Comparison of ENCODE assay signal across 9 cellular contexts in genomic region chr17:34443832-34444469, GRCh38.
DNase-seq lines count a peak whose midpoint lies in the region; ATAC-seq and TF ChIP-seq lines count a peak whose summit lies in the region.
"Had no signal": no experiment of that assay in that cellular context is flagged by ENCODE, and none has a peak within 500 bp of the region (broad histone marks: within the 10 kb centered on the region; RNA-seq: fewer than 3 reads in every experiment).

No MANE protein-coding gene starts in this region.

- WGBS in hepatocyte (ENCODE audit: low lambda C conversion rate, missing lambda C conversion rate) = 58% methylated on average over 8 of the region's 8 CpGs

- no peaks in the 10 kb centered on the region for H3K4me1 ChIP-seq in hepatocyte (ENCODE audit: insufficient read depth)
- no peaks in the 10 kb centered on the region for H3K4me1 ChIP-seq in lower lobe of right lung
- H3K4me1 ChIP-seq: body of pancreas had no signal

- TF ChIP-seq CTCF in AG10803 (conservative IDR thresholded peaks at IDR 0.05; ENCODE audit: low read length) (peak; percentile 16), GM12864 (IDR thresholded peaks at IDR 0.05; ENCODE audit: low read depth, low read length, missing control alignments) (peak; percentile 26), hepatocyte (IDR thresholded peaks at IDR 0.05; ENCODE audit: poor library complexity) (peak; percentile 37), lower lobe of right lung (IDR thresholded peaks at IDR 0.05) (no peak)

- no peak overlapping the region for H2AFZ ChIP-seq in hepatocyte

- ATAC-seq in lower lobe of right lung (no peak), HG02571 (IDR thresholded peaks at IDR 0.05; ENCODE audit: unreplicated experiment) (no peak), HG02973 (IDR thresholded peaks at IDR 0.05; ENCODE audit: unreplicated experiment) (no peak)
- ATAC-seq: body of pancreas had no signal

- H3K4me3 ChIP-seq in AG10803 (ENCODE audit: low read length) (no peak overlapping the region), GM12864 (ENCODE audit: low read depth, low read length) (no peak overlapping the region), hepatocyte (no peak overlapping the region), lower lobe of right lung (no peak overlapping the region)
- H3K4me3 ChIP-seq: body of pancreas had no signal

- H3K9me3 ChIP-seq in hepatocyte (ENCODE audit: low read depth) (no peaks in the 10 kb centered on the region), lower lobe of right lung (no peaks in the 10 kb centered on the region)
- H3K9me3 ChIP-seq: body of pancreas had no signal

- intact Hi-C loops in lower lobe of right lung (cut with DNase I) = no loop called here

- H3K36me3 ChIP-seq in hepatocyte (replicated peaks; ENCODE audit: insufficient read depth, low read depth) = no peaks in the 10 kb centered on the region
- H3K36me3 ChIP-seq in lower lobe of right lung = no peaks in the 10 kb centered on the region

- DNase-seq in AG10803 (ENCODE audit: low read depth) (no peak), GM12864 (ENCODE audit: low read depth) (no peak), RPMI7951 (ENCODE audit: low read depth) (peak; percentile 2), hepatocyte (ENCODE audit: low spot score) (peak; percentile 25), lower lobe of right lung (no peak), DMS153 treated with DMSO at 0.1 percent for 48 hours (lab: John Stamatoyannopoulos, UW; ENCODE audit: unreplicated experiment) (no peak)

- no peak overlapping the region for H3K27ac ChIP-seq in hepatocyte
- no peak overlapping the region for H3K27ac ChIP-seq in lower lobe of right lung
- H3K27ac ChIP-seq: body of pancreas had no signal

- peaks cover 5% of the 10 kb centered on the region for H3K27me3 ChIP-seq in hepatocyte
- peaks cover 21% of the 10 kb centered on the region for H3K27me3 ChIP-seq in lower lobe of right lung (ENCODE audit: low read depth)
- H3K27me3 ChIP-seq: body of pancreas had no signal

- no peaks in the 10 kb centered on the region for H3K79me2 ChIP-seq in hepatocyte

- H3K9me2 ChIP-seq in hepatocyte (replicated peaks; ENCODE audit: insufficient read depth) = no peaks in the 10 kb centered on the region

- H4K20me1 ChIP-seq in hepatocyte (ENCODE audit: insufficient read depth, poor library complexity, severe bottlenecking) = no peaks in the 10 kb centered on the region

- H3K4me2 ChIP-seq in hepatocyte = no peak overlapping the region

Comparison
In these comparisons a context has a peak if more than half of its experiments do, and no peak if none do; other contexts are left out.
1. DNase-seq: peak in RPMI7951 (single experiment) and hepatocyte (single experiment); none in AG10803 (single experiment), GM12864 (single experiment), lower lobe of right lung (single experiment) and DMS153 treated with DMSO at 0.1 percent for 48 hours (single experiment).